In genomic region chr3:48991851-48992545, GRCh38 we compare ENCODE assay signal across 1 cellular context.
TF ChIP-seq lines count a peak whose summit lies in the region.

No MANE protein-coding gene starts in this region.

TF ChIP-seq in endothelial cell of umbilical vein, 7 proteins besides CTCF, POLR2A, EP300 and RAD21:
- TF ChIP-seq POLR2AphosphoS5 (IDR thresholded peaks at IDR 0.05; ENCODE audit: insufficient read depth, low read depth, low read length) (no peak), MAX (IDR thresholded peaks at IDR 0.05; ENCODE audit: insufficient read depth, insufficient read length) (no peak), JUN (IDR thresholded peaks at IDR 0.05; ENCODE audit: borderline replicate concordance, insufficient read depth, insufficient read length, low read depth) (no peak), MYC (IDR thresholded peaks at IDR 0.05; ENCODE audit: low read depth, low read length) (no peak), GATA2 (IDR thresholded peaks at IDR 0.05; ENCODE audit: insufficient read depth, insufficient read length, low read depth, low read length) (no peak), FOS (IDR thresholded peaks at IDR 0.05; ENCODE audit: borderline replicate concordance, insufficient read depth, low read length) (no peak), EZH2 (IDR thresholded peaks at IDR 0.05; ENCODE audit: borderline replicate concordance, low read depth, low read length, severe bottlenecking) (no peak)
